17 cellular contexts compared by ENCODE assay signal in genomic region chr2:237309011-237309410, GRCh38.
A peak's percentile ranks its signal among the peaks of the same experiment; 100 is the strongest.
DNase-seq lines count a peak whose midpoint lies in the region; ATAC-seq and TF ChIP-seq lines count a peak whose summit lies in the region.
"Had no signal": no experiment of that assay in that cellular context is flagged by ENCODE, and none has a peak within 500 bp of the region (broad histone marks: within the 10 kb centered on the region; RNA-seq: fewer than 3 reads in every experiment).

No MANE protein-coding gene starts in this region.

- H3K27me3 ChIP-seq in GM23248 (replicated peaks; ENCODE audit: insufficient read depth) (no peaks in the 10 kb centered on the region), stomach (no peaks in the 10 kb centered on the region), foreskin keratinocyte (no peaks in the 10 kb centered on the region)

- H3K9me2 ChIP-seq in GM23248 (ENCODE audit: insufficient read depth): no peaks in the 10 kb centered on the region

- TF ChIP-seq CTCF in choroid plexus epithelial cell (conservative IDR thresholded peaks at IDR 0.05; ENCODE audit: low read depth, low read length) (no peak), stomach (IDR thresholded peaks at IDR 0.05) (no peak), mucosa of descending colon (IDR thresholded peaks at IDR 0.05) (no peak), foreskin keratinocyte (conservative IDR thresholded peaks at IDR 0.05) (no peak)

- ATAC-seq in mucosa of descending colon: no peak
- no peak for ATAC-seq in foreskin keratinocyte
- no peak for ATAC-seq in SK-N-SH treated with all-trans-retinoic acid at 6 μM for 48 hours
- ATAC-seq: CD8-positive, alpha-beta T cell; esophagus mucosa; stimulated activated memory B cell treated with anti-CD40 and anti-IgM and Interleukin-4, amounts not matched to agents 10 μg/mL and 1 μg/mL and 100 μg/mL, for 72 hours had no signal

- in situ Hi-C loops in GM23248 (cut with MboI): no loop called here

- H3K4me3 ChIP-seq in GM23248 (no peak overlapping the region), choroid plexus epithelial cell (ENCODE audit: low read depth, low read length) (no peak overlapping the region), stomach (no peak overlapping the region), mucosa of descending colon (no peak overlapping the region)

- no peaks in the 10 kb centered on the region for H3K79me2 ChIP-seq in GM23248 (ENCODE audit: insufficient read depth)
- H3K79me2 ChIP-seq: parathyroid adenoma had no signal

- H3K36me3 ChIP-seq in GM23248 (ENCODE audit: low read depth): no peaks in the 10 kb centered on the region
- H3K36me3 ChIP-seq in stomach: no peaks in the 10 kb centered on the region
- no peaks in the 10 kb centered on the region for H3K36me3 ChIP-seq in mucosa of descending colon (ENCODE audit: low read depth)

- H3F3A ChIP-seq in GM23248 (ENCODE audit: insufficient read depth): peaks cover 31% of the 10 kb centered on the region

- no peak overlapping the region for H3K4me2 ChIP-seq in GM23248 (ENCODE audit: unreplicated experiment)

- H3K4me1 ChIP-seq in GM23248 (ENCODE audit: insufficient read depth) (peaks cover 42% of the 10 kb centered on the region), stomach (peaks cover 0 to 28% (median 11%) of the 10 kb centered on the region in 4 donors), mucosa of descending colon (ENCODE audit: low read depth) (no peaks in the 10 kb centered on the region), foreskin keratinocyte (peaks cover 6% of the 10 kb centered on the region)
- H3K4me1 ChIP-seq: parathyroid adenoma had no signal

- TF ChIP-seq EP300 in stomach (IDR thresholded peaks at IDR 0.05): no peak

- TF ChIP-seq POLR2A in stomach (IDR thresholded peaks at IDR 0.05): no peak

- DNase-seq in GM23248 (peak; percentile 25), choroid plexus epithelial cell (ENCODE audit: low read depth) (peak; percentile 67), midbrain (lab: John Stamatoyannopoulos, UW) (peak; percentile 50), stomach (no peak), mesenteric fat pad (ENCODE audit: low spot score) (no peak), mucosa of descending colon (no peak), foreskin keratinocyte (no peak)
- DNase-seq: activated CD4-positive, alpha-beta T cell treated with anti-CD3 and anti-CD28 coated beads, Interleukin-2, amount 50 U/mL, for 4 hours; activated naive CD4-positive, alpha-beta T cell treated with anti-CD3 and anti-CD28 coated beads, Interleukin-2, amount 10 ng/mL, durations not matched to agents 7 days and 5 days; activated T-cell treated with anti-CD3 and anti-CD28 coated beads, Interleukin-2, amount 50 U/mL, for 24 hours; CD8-positive, alpha-beta T cell; DMS79; hippocampal formation had no signal

- H3K9ac ChIP-seq in GM23248: no peak overlapping the region
- H3K9ac ChIP-seq: parathyroid adenoma had no signal

- no peaks in the 10 kb centered on the region for H4K20me1 ChIP-seq in GM23248 (ENCODE audit: insufficient read depth)

- no peaks in the 10 kb centered on the region for H3K9me3 ChIP-seq in GM23248 (ENCODE audit: low read depth)
- H3K9me3 ChIP-seq in stomach: no peaks in the 10 kb centered on the region
- no peaks in the 10 kb centered on the region for H3K9me3 ChIP-seq in mucosa of descending colon

- 58 to 65% methylated on average over 3 of the region's 3 CpGs for WGBS in GM23248 (ENCODE audit: low coverage in 1 of 2, low lambda C conversion rate in 2 of 2, missing lambda C conversion rate in 2 of 2), 2 experiments
- WGBS in stomach, 5 donors: 61 to 82% (median 82%) methylated on average over 3 of the region's 3 CpGs

- H3K27ac ChIP-seq in GM23248 (no peak overlapping the region), stomach (peak overlapping the region in 4 of 5 donors; percentile 23 to 91 (median 74)), foreskin keratinocyte (no peak overlapping the region)
- H3K27ac ChIP-seq: parathyroid adenoma had no signal

- intact Hi-C loops in stomach (cut with DNase I; ENCODE audit: low total_unique reads) (no loop called here), mucosa of descending colon (cut with DNase I, micrococcal nuclease) (no loop called here)

- H2AFZ ChIP-seq in GM23248: no peak overlapping the region
- H2AFZ ChIP-seq: parathyroid adenoma had no signal

TF ChIP-seq in SK-N-SH treated with all-trans-retinoic acid at 6 μM for 48 hours, 23 proteins besides CTCF, POLR2A, EP300 and RAD21 (continues in another document):
- TF ChIP-seq ZFP3 (CRISPR knock-in tag; IDR thresholded peaks at IDR 0.05): no peak
- no peak for TF ChIP-seq TSHZ2 (CRISPR knock-in tag; IDR thresholded peaks at IDR 0.05)
- no peak for TF ChIP-seq SNAI2 (CRISPR knock-in tag; IDR thresholded peaks at IDR 0.05)
- TF ChIP-seq ZNF565 (CRISPR knock-in tag; conservative IDR thresholded peaks at IDR 0.05; ENCODE audit: low read depth): no peak
- no peak for TF ChIP-seq ISL1 (CRISPR knock-in tag; IDR thresholded peaks at IDR 0.05)
- TF ChIP-seq ZC3H10 (CRISPR knock-in tag; IDR thresholded peaks at IDR 0.05): no peak
- no peak for TF ChIP-seq ZFP30 (CRISPR knock-in tag; IDR thresholded peaks at IDR 0.05)
- no peak for TF ChIP-seq OSR1 (CRISPR knock-in tag; IDR thresholded peaks at IDR 0.05)
- no peak for TF ChIP-seq ARNTL (CRISPR knock-in tag; IDR thresholded peaks at IDR 0.05; ENCODE audit: borderline replicate concordance, low read depth)
- TF ChIP-seq PPARA (CRISPR knock-in tag; IDR thresholded peaks at IDR 0.05; ENCODE audit: borderline replicate concordance): no peak
- TF ChIP-seq ZNF70 (CRISPR knock-in tag; IDR thresholded peaks at IDR 0.05): no peak
- no peak for TF ChIP-seq CSDC2 (CRISPR knock-in tag; IDR thresholded peaks at IDR 0.05)
- no peak for TF ChIP-seq CSRNP3 (CRISPR knock-in tag; IDR thresholded peaks at IDR 0.05)
- TF ChIP-seq RARB (CRISPR knock-in tag; IDR thresholded peaks at IDR 0.05): no peak
- no peak for TF ChIP-seq PATZ1 (CRISPR knock-in tag; IDR thresholded peaks at IDR 0.05; ENCODE audit: borderline replicate concordance)

Comparison
In these comparisons a context has a peak if more than half of its experiments do, and no peak if none do; other contexts are left out.
1. DNase-seq: peak in GM23248 (single experiment), choroid plexus epithelial cell (single experiment) and midbrain (single experiment); none in stomach (single experiment), mesenteric fat pad (single experiment), mucosa of descending colon (0 of 3) and foreskin keratinocyte (0 of 2).
2. H3K27ac ChIP-seq: peak in stomach (4 of 5); none in GM23248 (single experiment) and foreskin keratinocyte (single experiment).